1 cellular context compared by ENCODE assay signal in genomic region chr15:96296264-96296663, GRCh38.
TF ChIP-seq lines count a peak whose summit lies in the region.

No MANE protein-coding gene starts in this region.

TF ChIP-seq in HCT116, 20 proteins besides CTCF, POLR2A, EP300 and RAD21 (continued from another document):
- TF ChIP-seq ZFX (IDR thresholded peaks at IDR 0.05) (no peak), YY1 (IDR thresholded peaks at IDR 0.05; ENCODE audit: extremely low read depth, insufficient replicate concordance, low read depth, low read length) (no peak), SP1 (IDR thresholded peaks at IDR 0.05; ENCODE audit: low read depth) (no peak), ZBTB33 (IDR thresholded peaks at IDR 0.05; ENCODE audit: extremely low read depth, insufficient replicate concordance, low read length) (no peak)
- TF ChIP-seq, protein P1, sequence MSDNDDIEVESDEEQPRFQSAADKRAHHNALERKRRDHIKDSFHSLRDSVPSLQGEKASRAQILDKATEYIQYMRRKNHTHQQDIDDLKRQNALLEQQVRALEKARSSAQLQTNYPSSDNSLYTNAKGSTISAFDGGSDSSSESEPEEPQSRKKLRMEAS (IDR thresholded peaks at IDR 0.05): no peak
